ENCODE assay signal across 22 cellular contexts in genomic region chr3:154178172-154178571, GRCh38. TPM values are rescaled to one million over a fixed set of nuclear protein-coding genes. Genes with fewer than 3 reads are reported as not detected.
"Had no signal": no experiment of that assay in that cellular context is flagged by ENCODE, and none has a peak within 500 bp of the region (broad histone marks: within the 10 kb centered on the region; RNA-seq: fewer than 3 reads in every experiment).

No MANE protein-coding gene starts in this region.

- H3K4me3 ChIP-seq: coronary artery, esophagus squamous epithelium, lung, tibial nerve had no signal

- H3K27ac ChIP-seq: esophagus squamous epithelium, foreskin keratinocyte, parathyroid adenoma had no signal

- H3K36me3 Mint-ChIP-seq: activated naive CD8-positive, alpha-beta T cell; brain; naive thymus-derived CD8-positive, alpha-beta T cell; stimulated activated memory B cell treated with anti-CD40 and anti-IgM and Interleukin-4, amounts not matched to agents 10 μg/mL and 1 μg/mL and 100 μg/mL, for 72 hours had no signal

- H3K4me1 ChIP-seq: foreskin keratinocyte had no signal

- DNase-seq: activated B cell treated with CpG ODN at 0.5 μM for 24 hours; activated CD4-positive, alpha-beta T cell treated with anti-CD3 and anti-CD28 coated beads, Interleukin-2, amount 50 U/mL, for 1 hour; activated CD8-positive, alpha-beta memory T cell treated with anti-CD3 and anti-CD28 coated beads for 24 hours; activated gamma-delta T cell treated with Interleukin-2 at 50 U/mL for 16 hours; amygdala; effector CD4-positive, alpha-beta T cell; esophagus squamous epithelium; foreskin keratinocyte; head of caudate nucleus; left cardiac atrium; naive thymus-derived CD8-positive, alpha-beta T cell; stimulated activated CD4-positive, alpha-beta T cell treated with anti-CD3 and anti-CD28 coated beads, Interleukin-2, amount 100 ng/mL, for 48 hours; substantia nigra; SW 1271 had no signal

- H3K27ac Mint-ChIP-seq: activated B cell treated with CpG ODN at 0.5 μM for 24 hours; activated naive CD8-positive, alpha-beta T cell; naive thymus-derived CD8-positive, alpha-beta T cell; stimulated activated memory B cell treated with anti-CD40 and anti-IgM and Interleukin-4, amounts not matched to agents 10 μg/mL and 1 μg/mL and 100 μg/mL, for 72 hours had no signal

- H3K36me3 ChIP-seq: esophagus squamous epithelium, tibial nerve had no signal

- H3K27me3 Mint-ChIP-seq: activated B cell treated with CpG ODN at 0.5 μM for 24 hours; activated naive CD8-positive, alpha-beta T cell; stimulated activated memory B cell treated with anti-CD40 and anti-IgM and Interleukin-4, amounts not matched to agents 10 μg/mL and 1 μg/mL and 100 μg/mL, for 72 hours had no signal

- H3K9me3 Mint-ChIP-seq: central memory CD8-positive, alpha-beta T cell; naive thymus-derived CD8-positive, alpha-beta T cell; stimulated activated memory B cell treated with anti-CD40 and anti-IgM and Interleukin-4, amounts not matched to agents 10 μg/mL and 1 μg/mL and 100 μg/mL, for 72 hours had no signal

- H3K4me3 Mint-ChIP-seq: activated B cell treated with CpG ODN at 0.5 μM for 24 hours; activated naive CD8-positive, alpha-beta T cell; brain; central memory CD8-positive, alpha-beta T cell; naive thymus-derived CD8-positive, alpha-beta T cell; stimulated activated memory B cell treated with anti-CD40 and anti-IgM and Interleukin-4, amounts not matched to agents 10 μg/mL and 1 μg/mL and 100 μg/mL, for 72 hours had no signal

- H3K4me1 Mint-ChIP-seq: activated B cell treated with CpG ODN at 0.5 μM for 24 hours; central memory CD8-positive, alpha-beta T cell; naive thymus-derived CD8-positive, alpha-beta T cell; stimulated activated memory B cell treated with anti-CD40 and anti-IgM and Interleukin-4, amounts not matched to agents 10 μg/mL and 1 μg/mL and 100 μg/mL, for 72 hours had no signal

- H3K27me3 ChIP-seq: esophagus squamous epithelium, foreskin keratinocyte, tibial nerve had no signal

- H3K9me3 ChIP-seq: esophagus squamous epithelium had no signal

- ATAC-seq: foreskin keratinocyte; left cardiac atrium; naive thymus-derived CD8-positive, alpha-beta T cell; stimulated activated memory B cell treated with anti-CD40 and anti-IgM and Interleukin-4, amounts not matched to agents 10 μg/mL and 1 μg/mL and 100 μg/mL, for 72 hours had no signal

RNA-seq across cellular contexts. Expression of gene ARHGEF26, which starts 57.0 kb away (rescaled TPM):
- total RNA-seq: activated B cell treated with CpG ODN at 0.5 μM for 24 hours had no signal
